Comparison of ENCODE assay signal across 19 cellular contexts in genomic region chr7:25522727-25523126, GRCh38.
A peak's percentile ranks its signal among the peaks of the same experiment; 100 is the strongest.
DNase-seq lines count a peak whose midpoint lies in the region; ATAC-seq lines count a peak whose summit lies in the region.
"Had no signal": no experiment of that assay in that cellular context is flagged by ENCODE, and none has a peak within 500 bp of the region (broad histone marks: within the 10 kb centered on the region; RNA-seq: fewer than 3 reads in every experiment).

No MANE protein-coding gene starts in this region.

- H3K27ac Mint-ChIP-seq in activated CD4-positive, alpha-beta T cell treated with anti-CD3 and anti-CD28 coated beads for 36 hours, result no peak overlapping the region
- no peak overlapping the region for H3K27ac Mint-ChIP-seq in stimulated activated naive CD8-positive, alpha-beta T cell treated with anti-CD3 and anti-CD28 coated beads, Interleukin-15, amount 100 ng/mL, for 72 hours
- H3K27ac Mint-ChIP-seq in T-helper 1 cell treated with Interleukin-12 subunit alpha and Interleukin-12 subunit beta and Interleukin-4 antibody, amounts not matched to agents 30 μg/mL and 1 μg/mL, for 36 hours, result peak overlapping the region; percentile 71
- H3K27ac Mint-ChIP-seq in activated CD4-positive, alpha-beta memory T cell treated with anti-CD3 and anti-CD28 coated beads for 36 hours, result no peak overlapping the region

- H3K27me3 Mint-ChIP-seq in activated CD4-positive, alpha-beta T cell treated with anti-CD3 and anti-CD28 coated beads for 36 hours, result no peaks in the 10 kb centered on the region
- no peaks in the 10 kb centered on the region for H3K27me3 Mint-ChIP-seq in stimulated activated naive CD8-positive, alpha-beta T cell treated with anti-CD3 and anti-CD28 coated beads, Interleukin-15, amount 100 ng/mL, for 72 hours
- H3K27me3 Mint-ChIP-seq in T-helper 1 cell treated with Interleukin-12 subunit alpha and Interleukin-12 subunit beta and Interleukin-4 antibody, amounts not matched to agents 30 μg/mL and 1 μg/mL, for 36 hours (ENCODE audit: low read depth), result peaks cover 25% of the 10 kb centered on the region
- H3K27me3 Mint-ChIP-seq in activated CD4-positive, alpha-beta memory T cell treated with anti-CD3 and anti-CD28 coated beads for 36 hours, result peaks cover 5% of the 10 kb centered on the region

- CTCF ChIA-PET in activated CD4-positive, alpha-beta T cell treated with anti-CD3 and anti-CD28 coated beads for 36 hours (lab: Charles Lee), result interaction anchor here (1.2 kb wide), 1 partner anchor 42 kb away, joined by 3 read pairs; no protein-coding TSS in a partner anchor
- CTCF ChIA-PET in activated CD4-positive, alpha-beta memory T cell treated with anti-CD3 and anti-CD28 coated beads for 36 hours (lab: Charles Lee), result no interaction called here

- H3K9me3 Mint-ChIP-seq in activated CD4-positive, alpha-beta T cell treated with anti-CD3 and anti-CD28 coated beads for 36 hours (ENCODE audit: low read depth), result no peaks in the 10 kb centered on the region
- peaks cover 0 to 6% of the 10 kb centered on the region in 2 donors for H3K9me3 Mint-ChIP-seq in stimulated activated naive CD8-positive, alpha-beta T cell treated with anti-CD3 and anti-CD28 coated beads, Interleukin-15, amount 100 ng/mL, for 72 hours
- H3K9me3 Mint-ChIP-seq in T-helper 1 cell treated with Interleukin-12 subunit alpha and Interleukin-12 subunit beta and Interleukin-4 antibody, amounts not matched to agents 30 μg/mL and 1 μg/mL, for 36 hours, result peaks cover 34% of the 10 kb centered on the region
- H3K9me3 Mint-ChIP-seq in activated CD4-positive, alpha-beta memory T cell treated with anti-CD3 and anti-CD28 coated beads for 36 hours, result no peaks in the 10 kb centered on the region

- peaks cover 38% of the 10 kb centered on the region for H3K4me1 Mint-ChIP-seq in activated CD4-positive, alpha-beta T cell treated with anti-CD3 and anti-CD28 coated beads for 36 hours
- H3K4me1 Mint-ChIP-seq in stimulated activated naive CD8-positive, alpha-beta T cell treated with anti-CD3 and anti-CD28 coated beads, Interleukin-15, amount 100 ng/mL, for 72 hours, result peaks cover 20% of the 10 kb centered on the region
- peaks cover 38% of the 10 kb centered on the region for H3K4me1 Mint-ChIP-seq in T-helper 1 cell treated with Interleukin-12 subunit alpha and Interleukin-12 subunit beta and Interleukin-4 antibody, amounts not matched to agents 30 μg/mL and 1 μg/mL, for 36 hours (ENCODE audit: low read depth)
- H3K4me1 Mint-ChIP-seq in activated CD4-positive, alpha-beta memory T cell treated with anti-CD3 and anti-CD28 coated beads for 36 hours (ENCODE audit: low read depth), result peaks cover 4% of the 10 kb centered on the region

- intact Hi-C loops in activated CD4-positive, alpha-beta T cell treated with anti-CD3 and anti-CD28 coated beads for 36 hours (cut with DNase I, micrococcal nuclease), result no loop called here
- intact Hi-C loops in activated CD4-positive, alpha-beta memory T cell treated with anti-CD3 and anti-CD28 coated beads for 36 hours (cut with micrococcal nuclease), result no loop called here

- peak; percentile 53 for ATAC-seq in activated CD4-positive, alpha-beta T cell treated with anti-CD3 and anti-CD28 coated beads for 36 hours
- peak; percentile 68 for ATAC-seq in stimulated activated naive CD8-positive, alpha-beta T cell treated with anti-CD3 and anti-CD28 coated beads, Interleukin-15, amount 100 ng/mL, for 72 hours
- ATAC-seq in stimulated activated naive CD8-positive, alpha-beta T cell treated with anti-CD3 and anti-CD28 coated beads, Interleukin-15, Interleukin-2, amounts not matched to agents 100 U/mL and 50 U/mL, for 24 hours, result no peak
- no peak for ATAC-seq in HG03095 (IDR thresholded peaks at IDR 0.05; ENCODE audit: unreplicated experiment)
- ATAC-seq: PC-3 had no signal

- H3K36me3 Mint-ChIP-seq in activated CD4-positive, alpha-beta T cell treated with anti-CD3 and anti-CD28 coated beads for 36 hours (ENCODE audit: low read depth), result peaks cover 2% of the 10 kb centered on the region
- H3K36me3 Mint-ChIP-seq in T-helper 1 cell treated with Interleukin-12 subunit alpha and Interleukin-12 subunit beta and Interleukin-4 antibody, amounts not matched to agents 30 μg/mL and 1 μg/mL, for 36 hours (ENCODE audit: low read depth), result peaks cover 11% of the 10 kb centered on the region
- H3K36me3 Mint-ChIP-seq in activated CD4-positive, alpha-beta memory T cell treated with anti-CD3 and anti-CD28 coated beads for 36 hours, result no peaks in the 10 kb centered on the region

- H3K4me3 Mint-ChIP-seq in activated CD4-positive, alpha-beta T cell treated with anti-CD3 and anti-CD28 coated beads for 36 hours, result no peak overlapping the region
- H3K4me3 Mint-ChIP-seq in stimulated activated naive CD8-positive, alpha-beta T cell treated with anti-CD3 and anti-CD28 coated beads, Interleukin-15, amount 100 ng/mL, for 72 hours, result no peak overlapping the region
- H3K4me3 Mint-ChIP-seq in T-helper 1 cell treated with Interleukin-12 subunit alpha and Interleukin-12 subunit beta and Interleukin-4 antibody, amounts not matched to agents 30 μg/mL and 1 μg/mL, for 36 hours, result no peak overlapping the region
- no peak overlapping the region for H3K4me3 Mint-ChIP-seq in activated CD4-positive, alpha-beta memory T cell treated with anti-CD3 and anti-CD28 coated beads for 36 hours

- no peak for DNase-seq in activated CD4-positive, alpha-beta T cell treated with anti-CD3 and anti-CD28 coated beads for 36 hours
- no peak for DNase-seq in activated CD4-positive, alpha-beta T cell treated with anti-CD3 and anti-CD28 coated beads for 48 hours
- DNase-seq in stimulated activated naive CD8-positive, alpha-beta T cell treated with anti-CD3 and anti-CD28 coated beads, Interleukin-15, amount 100 ng/mL, for 72 hours, result no peak
- no peak for DNase-seq in stimulated activated naive CD8-positive, alpha-beta T cell treated with anti-CD3 and anti-CD28 coated beads, Interleukin-15, Interleukin-2, amounts not matched to agents 100 U/mL and 50 U/mL, for 24 hours
- no peak for DNase-seq in activated CD4-positive, alpha-beta memory T cell treated with anti-CD3 and anti-CD28 coated beads for 36 hours
- DNase-seq: 8988T, DMS79, KG1, MV-4-11, NCI-H1694, NCI-H2081, NCI-H2171, NCI-H345, NCI-H524, NCI-H82, PC-3, Right ventricle myocardium superior had no signal

- POLR2A ChIA-PET in activated CD4-positive, alpha-beta T cell treated with anti-CD3 and anti-CD28 coated beads for 36 hours (lab: Charles Lee), result no interaction called here
- POLR2A ChIA-PET in activated CD4-positive, alpha-beta memory T cell treated with anti-CD3 and anti-CD28 coated beads for 36 hours (lab: Charles Lee), result no interaction called here

Comparison
In these comparisons a context has a peak if more than half of its experiments do, and no peak if none do; other contexts are left out.
1. ATAC-seq: peak in activated CD4-positive, alpha-beta T cell treated with anti-CD3 and anti-CD28 coated beads for 36 hours (single experiment) and stimulated activated naive CD8-positive, alpha-beta T cell treated with anti-CD3 and anti-CD28 coated beads, Interleukin-15, amount 100 ng/mL, for 72 hours (single experiment); none in stimulated activated naive CD8-positive, alpha-beta T cell treated with anti-CD3 and anti-CD28 coated beads, Interleukin-15, Interleukin-2, amounts not matched to agents 100 U/mL and 50 U/mL, for 24 hours (single experiment) and HG03095 (single experiment).